ENCODE assay signal across 11 cellular contexts in genomic region chr9:79632060-79632459, GRCh38.
"Had no signal": no experiment of that assay in that cellular context is flagged by ENCODE, and none has a peak within 500 bp of the region (broad histone marks: within the 10 kb centered on the region; RNA-seq: fewer than 3 reads in every experiment).

No MANE protein-coding gene starts in this region.

- H3K27ac ChIP-seq: ascending aorta, skin epidermis had no signal

- H3K27me3 Mint-ChIP-seq: activated T-helper 17 cell treated with anti-CD3 and anti-CD28 coated beads, Interleukin-2, amount 50 U/mL, for 72 hours; type B pancreatic cell had no signal

- H3K4me1 ChIP-seq: ascending aorta had no signal

- H3K9me3 ChIP-seq: ascending aorta had no signal

- H3K4me3 Mint-ChIP-seq: activated T-helper 17 cell treated with anti-CD3 and anti-CD28 coated beads, Interleukin-2, amount 50 U/mL, for 72 hours; type B pancreatic cell had no signal

- DNase-seq: activated CD8-positive, alpha-beta memory T cell treated with anti-CD3 and anti-CD28 coated beads for 24 hours; activated naive CD4-positive, alpha-beta T cell treated with anti-CD3 and anti-CD28 coated beads, Interleukin-2, amount 50 U/mL, for 16 hours; foreskin melanocyte; head of caudate nucleus; posterior cingulate gyrus; substantia nigra had no signal

- ATAC-seq: activated T-helper 17 cell treated with anti-CD3 and anti-CD28 coated beads, Interleukin-2, amount 50 U/mL, for 72 hours; left lobe of liver had no signal

- H3K9me3 Mint-ChIP-seq: activated T-helper 17 cell treated with anti-CD3 and anti-CD28 coated beads, Interleukin-2, amount 50 U/mL, for 72 hours; type B pancreatic cell had no signal

- H3K27ac Mint-ChIP-seq: type B pancreatic cell had no signal

- H3K4me3 ChIP-seq: ascending aorta, skin epidermis had no signal

- H3K27me3 ChIP-seq: ascending aorta had no signal
